Comparison of ENCODE assay signal across 30 cellular contexts in genomic region chr1:2454227-2454626, GRCh38. TPM values are rescaled to one million over a fixed set of nuclear protein-coding genes. Genes with fewer than 3 reads are reported as not detected.
"Had no signal": no experiment of that assay in that cellular context is flagged by ENCODE, and none has a peak within 500 bp of the region (broad histone marks: within the 10 kb centered on the region; RNA-seq: fewer than 3 reads in every experiment).

No MANE protein-coding gene starts in this region.

- H3K36me3 Mint-ChIP-seq: activated CD8-positive, alpha-beta memory T cell treated with anti-CD3 and anti-CD28 coated beads, Interleukin-2, amount 10 ng/mL, durations not matched to agents 7 days and 5 days; activated naive CD4-positive, alpha-beta T cell treated with anti-CD3 and anti-CD28 coated beads, Interleukin-2, amount 50 U/mL, for 72 hours; brain; WTC11 had no signal

- H3K27me3 Mint-ChIP-seq: activated CD4-positive, alpha-beta T cell treated with anti-CD3 and anti-CD28 coated beads, Interleukin-2, amount 10 ng/mL, durations not matched to agents 24 days and 14 days; activated CD8-positive, alpha-beta memory T cell treated with anti-CD3 and anti-CD28 coated beads, Interleukin-2, amount 10 ng/mL, durations not matched to agents 7 days and 5 days; activated naive CD8-positive, alpha-beta T cell treated with anti-CD3 and anti-CD28 coated beads, Interleukin-2, amount 50 U/mL, for 24 hours; activated T-cell treated with anti-CD3 and anti-CD28 coated beads, Interleukin-2, amount 50 U/mL, for 24 hours; brain had no signal

- H3K27ac ChIP-seq: cardiac muscle cell, Peyer's patch had no signal

- ATAC-seq: activated CD8-positive, alpha-beta memory T cell treated with anti-CD3 and anti-CD28 coated beads, Interleukin-2, amount 10 ng/mL, durations not matched to agents 7 days and 5 days; activated naive CD4-positive, alpha-beta T cell treated with anti-CD3 and anti-CD28 coated beads, Interleukin-2, amount 50 U/mL, for 72 hours; activated naive CD8-positive, alpha-beta T cell treated with anti-CD3 and anti-CD28 coated beads, Interleukin-2, amount 50 U/mL, for 24 hours; WTC11 had no signal

- H3K4me1 Mint-ChIP-seq: activated CD4-positive, alpha-beta T cell treated with anti-CD3 and anti-CD28 coated beads, Interleukin-2, amount 10 ng/mL, durations not matched to agents 24 days and 14 days; activated CD8-positive, alpha-beta memory T cell treated with anti-CD3 and anti-CD28 coated beads, Interleukin-2, amount 10 ng/mL, durations not matched to agents 7 days and 5 days; activated naive CD8-positive, alpha-beta T cell treated with anti-CD3 and anti-CD28 coated beads, Interleukin-2, amount 50 U/mL, for 24 hours; WTC11 had no signal

- H3K4me1 ChIP-seq: Peyer's patch had no signal

- H3K36me3 ChIP-seq: cardiac muscle cell, Peyer's patch had no signal

- H3K9me3 Mint-ChIP-seq: activated CD4-positive, alpha-beta T cell treated with anti-CD3 and anti-CD28 coated beads, Interleukin-2, amount 10 ng/mL, durations not matched to agents 24 days and 14 days; activated naive CD4-positive, alpha-beta T cell treated with anti-CD3 and anti-CD28 coated beads, Interleukin-2, amount 50 U/mL, for 72 hours; activated naive CD8-positive, alpha-beta T cell treated with anti-CD3 and anti-CD28 coated beads, Interleukin-2, amount 50 U/mL, for 24 hours; activated T-cell treated with anti-CD3 and anti-CD28 coated beads, Interleukin-2, amount 50 U/mL, for 24 hours; T-helper 1 cell treated with Interleukin-12 subunit alpha and Interleukin-12 subunit beta and Interleukin-4 antibody, amounts not matched to agents 30 μg/mL and 1 μg/mL, for 36 hours; WTC11 had no signal

- FAIRE-seq: astrocyte had no signal

- H3K4me3 Mint-ChIP-seq: activated CD4-positive, alpha-beta T cell treated with anti-CD3 and anti-CD28 coated beads, Interleukin-2, amount 10 ng/mL, durations not matched to agents 24 days and 14 days; activated CD8-positive, alpha-beta memory T cell treated with anti-CD3 and anti-CD28 coated beads, Interleukin-2, amount 10 ng/mL, durations not matched to agents 7 days and 5 days; activated naive CD8-positive, alpha-beta T cell treated with anti-CD3 and anti-CD28 coated beads, Interleukin-2, amount 50 U/mL, for 24 hours; activated T-cell treated with anti-CD3 and anti-CD28 coated beads, Interleukin-2, amount 50 U/mL, for 24 hours; brain; T-helper 1 cell treated with Interleukin-12 subunit alpha and Interleukin-12 subunit beta and Interleukin-4 antibody, amounts not matched to agents 30 μg/mL and 1 μg/mL, for 36 hours; WTC11 had no signal

- H3K27me3 ChIP-seq: cardiac muscle cell, Peyer's patch had no signal

- H3K9me3 ChIP-seq: Peyer's patch had no signal

- H3K4me3 ChIP-seq: cardiac muscle cell, Peyer's patch had no signal

- DNase-seq: activated CD4-positive, alpha-beta T cell treated with anti-CD3 and anti-CD28 coated beads, Interleukin-2, amount 10 ng/mL, durations not matched to agents 24 days and 14 days; activated CD4-positive, alpha-beta T cell treated with anti-CD3 and anti-CD28 coated beads, Interleukin-2, amount 50 U/mL, for 48 hours; activated CD4-positive, CD25-positive, alpha-beta regulatory T cell treated with anti-CD3 and anti-CD28 coated beads, Interleukin-2, amount 50 U/mL, for 72 hours; activated CD8-positive, alpha-beta memory T cell treated with anti-CD3 and anti-CD28 coated beads, Interleukin-2, amount 10 ng/mL, durations not matched to agents 7 days and 5 days; activated effector memory CD4-positive, alpha-beta T cell treated with anti-CD3 and anti-CD28 coated beads, Interleukin-2, amount 50 U/mL, for 16 hours; activated naive CD4-positive, alpha-beta T cell treated with Interleukin-2 at 50 U/mL for 16 hours; activated naive CD8-positive, alpha-beta T cell treated with anti-CD3 and anti-CD28 coated beads, Interleukin-2, amount 50 U/mL, for 24 hours; activated T-cell treated with anti-CD3 and anti-CD28 coated beads, Interleukin-2, amount 50 U/mL, for 24 hours; amniotic stem cell; cerebellar nuclear complex; NCI-H1048; NCI-H1417; NCI-H1930; NCI-H2171 treated with DMSO at 0.1 percent for 48 hours; NCI-H226; NCI-H526 treated with DMSO at 0.1 percent for 48 hours; NCI-H82; OCI-M1; Peyer's patch; SHP77 treated with DMSO at 0.1 percent for 48 hours had no signal

RNA-seq across cellular contexts. Expression of gene PLCH2, which starts 21.9 kb away (rescaled TPM):
- total RNA-seq: LHCN-M2, M059J, NCI-H460, SK-MEL-5 had no signal
